Comparison of ENCODE assay signal across 1 cellular context in the genomic region with DNA sequence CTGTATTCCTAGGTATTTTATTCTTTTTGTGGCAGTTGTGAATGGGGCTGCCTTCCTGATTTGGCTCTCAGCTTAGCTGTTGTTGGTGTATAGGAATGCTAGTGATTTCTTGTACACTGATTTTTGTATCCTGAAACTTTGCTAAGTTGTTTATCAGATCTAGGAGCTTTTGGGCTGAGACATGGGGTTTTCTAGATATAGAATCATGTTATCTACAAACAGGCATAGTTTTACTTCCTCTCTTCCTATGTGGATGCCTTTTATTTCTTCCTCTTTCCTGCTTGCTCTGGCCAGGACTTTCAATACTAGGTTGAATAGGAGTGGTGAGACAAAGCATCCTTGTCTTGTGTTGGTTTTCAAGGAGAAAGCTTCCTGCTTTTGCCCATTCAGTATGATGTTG.
TF ChIP-seq lines count a peak whose summit lies in the region.

No MANE protein-coding gene starts in this region.

TF ChIP-seq in endothelial cell of umbilical vein, 7 proteins besides CTCF, POLR2A, EP300 and RAD21:
- TF ChIP-seq, protein P1, sequence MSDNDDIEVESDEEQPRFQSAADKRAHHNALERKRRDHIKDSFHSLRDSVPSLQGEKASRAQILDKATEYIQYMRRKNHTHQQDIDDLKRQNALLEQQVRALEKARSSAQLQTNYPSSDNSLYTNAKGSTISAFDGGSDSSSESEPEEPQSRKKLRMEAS (IDR thresholded peaks at IDR 0.05; ENCODE audit: insufficient read depth, insufficient read length) = no peak
- TF ChIP-seq JUN (IDR thresholded peaks at IDR 0.05; ENCODE audit: borderline replicate concordance, insufficient read depth, insufficient read length, low read depth) (no peak), POLR2AphosphoS5 (IDR thresholded peaks at IDR 0.05; ENCODE audit: insufficient read depth, low read depth, low read length) (no peak), FOS (IDR thresholded peaks at IDR 0.05; ENCODE audit: borderline replicate concordance, insufficient read depth, low read length) (no peak), EZH2 (IDR thresholded peaks at IDR 0.05; ENCODE audit: borderline replicate concordance, low read depth, low read length, severe bottlenecking) (no peak), GATA2 (IDR thresholded peaks at IDR 0.05; ENCODE audit: insufficient read depth, insufficient read length, low read depth, low read length) (no peak), MYC (IDR thresholded peaks at IDR 0.05; ENCODE audit: low read depth, low read length) (no peak)
TF ChIP-seq in endothelial cell of umbilical vein: peak in this region for 0.
